8 cellular contexts compared by ENCODE assay signal in genomic region chr20:49675368-49676151, GRCh38. TPM values are rescaled to one million over a fixed set of nuclear protein-coding genes. Genes with fewer than 3 reads are reported as not detected.
DNase-seq lines count a peak whose midpoint lies in the region; ATAC-seq and TF ChIP-seq lines count a peak whose summit lies in the region.

No MANE protein-coding gene starts in this region.

- TF ChIP-seq CTCF in tibial nerve (IDR thresholded peaks at IDR 0.05), result no peak

- 72 to 73% methylated on average over 9 of the region's 9 CpGs for WGBS in tibial nerve, 2 donors

- H3K27ac ChIP-seq in duodenal mucosa (ENCODE audit: low read depth, low read length) (peak overlapping the region; percentile 79), tibial nerve (peak overlapping the region in 3 of 4 donors; percentile 27 to 68 (median 65))

- no peaks in the 10 kb centered on the region for H3K27me3 ChIP-seq in duodenal mucosa (ENCODE audit: control insufficient read depth in 1 of 2, insufficient read depth in 2 of 2, low read length in 2 of 2)
- H3K27me3 ChIP-seq in tibial nerve, result no peaks in the 10 kb centered on the region

- TF ChIP-seq POLR2A in tibial nerve (IDR thresholded peaks at IDR 0.05), result no peak

- H3K27ac Mint-ChIP-seq in T-helper 2 cell treated with Interferon-gamma antibody and Interleukin-4, amounts not matched to agents 5 μg/mL and 100 μg/mL, for 36 hours, result peak overlapping the region; percentile 85

- H3K36me3 ChIP-seq in duodenal mucosa (ENCODE audit: control insufficient read depth in 1 of 2, insufficient read depth in 2 of 2, low read length in 2 of 2) (no peaks in the 10 kb centered on the region), tibial nerve (no peaks in the 10 kb centered on the region)

- peaks cover 77% of the 10 kb centered on the region for H3K4me1 Mint-ChIP-seq in T-helper 2 cell treated with Interferon-gamma antibody and Interleukin-4, amounts not matched to agents 5 μg/mL and 100 μg/mL, for 36 hours (ENCODE audit: low read depth)

- H3K9ac ChIP-seq in duodenal mucosa (ENCODE audit: low read depth in 1 of 2, low read length in 2 of 2), result peak overlapping the region; percentile 43 to 74

- H3K9me3 ChIP-seq in duodenal mucosa (ENCODE audit: control insufficient read depth in 1 of 2, low read length in 2 of 2) (no peaks in the 10 kb centered on the region), tibial nerve (no peaks in the 10 kb centered on the region)

- peaks cover 9% of the 10 kb centered on the region for H3K36me3 Mint-ChIP-seq in T-helper 2 cell treated with Interferon-gamma antibody and Interleukin-4, amounts not matched to agents 5 μg/mL and 100 μg/mL, for 36 hours (ENCODE audit: low read depth)

- TF ChIP-seq EP300 in tibial nerve (IDR thresholded peaks at IDR 0.05), result no peak

- H3K4me3 Mint-ChIP-seq in T-helper 2 cell treated with Interferon-gamma antibody and Interleukin-4, amounts not matched to agents 5 μg/mL and 100 μg/mL, for 36 hours, result no peak overlapping the region

- H3K4me1 ChIP-seq in duodenal mucosa (ENCODE audit: control insufficient read depth in 1 of 2, insufficient read depth in 2 of 2, low read length in 2 of 2) (peaks cover 72 to 88% of the 10 kb centered on the region in 2 donors), tibial nerve (peaks cover 0 to 94% (median 62%) of the 10 kb centered on the region in 4 donors)

- no peak for DNase-seq in T-helper 2 cell treated with Interferon-gamma antibody and Interleukin-4, amounts not matched to agents 5 μg/mL and 100 μg/mL, for 36 hours (ENCODE audit: low spot score)
- DNase-seq in T-helper 2 cell (no peak), tibial nerve (ENCODE audit: low spot score in 2 of 2) (no peak), SIG-M5 treated with dmso at 0.1 percent for 504 hours (lab: John Stamatoyannopoulos, UW; ENCODE audit: unreplicated experiment) (no peak), NCI-H2196 (lab: John Stamatoyannopoulos, UW; ENCODE audit: unreplicated experiment) (no peak), DMS153 (lab: John Stamatoyannopoulos, UW) (no peak)

- no peaks in the 10 kb centered on the region for H3K27me3 Mint-ChIP-seq in T-helper 2 cell treated with Interferon-gamma antibody and Interleukin-4, amounts not matched to agents 5 μg/mL and 100 μg/mL, for 36 hours (ENCODE audit: low read depth)

- H3K4me3 ChIP-seq in duodenal mucosa (ENCODE audit: low read depth in 1 of 2, low read length in 2 of 2), result peak overlapping the region; percentile 48 to 56
- H3K4me3 ChIP-seq in tibial nerve, result no peak overlapping the region

- ATAC-seq in HG03354 (IDR thresholded peaks at IDR 0.05; ENCODE audit: poor library complexity, severe bottlenecking, unreplicated experiment), result peak; percentile 71

- no peaks in the 10 kb centered on the region for H3K9me3 Mint-ChIP-seq in T-helper 2 cell treated with Interferon-gamma antibody and Interleukin-4, amounts not matched to agents 5 μg/mL and 100 μg/mL, for 36 hours

RNA-seq across cellular contexts. Expression of gene B4GALT5, which starts 38.1 kb away (rescaled TPM):
- 10 to 100 TPM; 13.6 to 25.2 (median 20.7) TPM for total RNA-seq in tibial nerve

Comparison
In these comparisons a context has a peak if more than half of its experiments do, and no peak if none do; other contexts are left out.
1. H3K4me3 ChIP-seq: peak in duodenal mucosa (2 of 2); none in tibial nerve (0 of 4).